In genomic region chr17:27560668-27561067, GRCh38 we compare ENCODE assay signal across 9 cellular contexts.
DNase-seq lines count a peak whose midpoint lies in the region; ATAC-seq, FAIRE-seq and TF ChIP-seq lines count a peak whose summit lies in the region.
"Had no signal": no experiment of that assay in that cellular context is flagged by ENCODE, and none has a peak within 500 bp of the region (broad histone marks: within the 10 kb centered on the region; RNA-seq: fewer than 3 reads in every experiment).

No MANE protein-coding gene starts in this region.

- H3K9me3 ChIP-seq in K562 (replicated peaks; ENCODE audit: control insufficient read depth, insufficient read depth, low read depth, low read length) (peaks cover 4% of the 10 kb centered on the region), heart right ventricle (no peaks in the 10 kb centered on the region)

- no peak for TF ChIP-seq RAD21 in K562 (CRISPR knock-in tag; conservative IDR thresholded peaks at IDR 0.05 in 1 of 2, IDR thresholded peaks at IDR 0.05 in 1 of 2)

- ATAC-seq in K562 = no peak
- ATAC-seq in heart right ventricle = peak in 7 of 8 donors; percentile 3 to 75 (median 38)
- no peak for ATAC-seq in HG03460 (IDR thresholded peaks at IDR 0.05; ENCODE audit: unreplicated experiment)

- no peaks in the 10 kb centered on the region for H3K9me1 ChIP-seq in K562 (ENCODE audit: control insufficient read depth, insufficient read depth, low read length)

- H3K79me2 ChIP-seq in K562 (ENCODE audit: control insufficient read depth, insufficient read depth, low read length) = no peaks in the 10 kb centered on the region

- no peaks in the 10 kb centered on the region for H4K20me1 ChIP-seq in K562 (replicated peaks; ENCODE audit: control insufficient read depth, insufficient read depth, low read length)

- H2AFZ ChIP-seq in K562 (ENCODE audit: low read depth, low read length) = no peak overlapping the region

- no peak for TF ChIP-seq EP300 in K562 (IDR thresholded peaks at IDR 0.05; ENCODE audit: low read length)

- peak overlapping the region in 1 of 2 experiments; percentile 30; a peak in 1 of 4 replicates for H3K9ac ChIP-seq in K562 (ENCODE audit: insufficient read depth in 1 of 2, low read depth in 2 of 2, low read length in 2 of 2)

- WGBS in K562 (ENCODE audit: insufficient coverage, low coverage, missing lambda C conversion rate) = 91% methylated on average over 4 of the region's 4 CpGs
- WGBS in heart right ventricle, 2 donors = 51 to 53% methylated on average over 4 of the region's 4 CpGs

- H3K36me3 ChIP-seq in K562 (ENCODE audit: control insufficient read depth, insufficient read depth, low read length) = peaks cover 44% of the 10 kb centered on the region; the same call in 2 of the 3 replicates
- peaks cover 0 to 16% (median 0%) of the 10 kb centered on the region in 9 donors for H3K36me3 ChIP-seq in heart right ventricle

- TF ChIP-seq CTCF in K562 (IDR thresholded peaks at IDR 0.05 in 2 of 3, conservative IDR thresholded peaks at IDR 0.05 in 1 of 3; ENCODE audit: insufficient read depth in 2 of 3, low read depth in 1 of 3, low read length in 3 of 3) (no peak), heart right ventricle (IDR thresholded peaks at IDR 0.05) (no peak)

- FAIRE-seq in K562 (lab: Jason Lieb, UNC) = no peak

- TF ChIP-seq POLR2A in K562 (conservative IDR thresholded peaks at IDR 0.05) = no peak

- H3K4me1 ChIP-seq in K562 (replicated peaks in 1 of 2; ENCODE audit: control insufficient read depth in 2 of 2, insufficient read depth in 2 of 2, low read length in 2 of 2) (peaks cover 0 to 13% of the 10 kb centered on the region in 2 experiments; a peak in 3 of 5 replicates), heart right ventricle (peaks cover 0 to 68% (median 31%) of the 10 kb centered on the region in 9 donors)

- BruUV-seq in K562 (replicated peaks; lab: Mats Ljungman, UMichigan) = no TSS peak

- in situ Hi-C loops in K562 (cut with MboI) = no loop called here

- no peak overlapping the region for H3K4me2 ChIP-seq in K562 (ENCODE audit: insufficient read depth, low read length)

- intact Hi-C loops in K562 (cut with micrococcal nuclease) (no loop called here), heart right ventricle (cut with DNase I) (loop anchor here in 3 of 10 donors (5.0 to 10.0 kb wide), 3 partner anchors 68 to 106 kb away; partner anchors contain the start of gene KSR1 (in 3 of the 3))

- no peaks in the 10 kb centered on the region for H3K27me3 ChIP-seq in K562 (ENCODE audit: control insufficient read depth in 2 of 2, insufficient read depth in 2 of 2, low read length in 2 of 2)
- no peaks in the 10 kb centered on the region for H3K27me3 ChIP-seq in heart right ventricle

- H3K4me3 ChIP-seq in K562 (no peak overlapping the region), heart right ventricle (peak overlapping the region in 9 of 10 donors; percentile 11 to 51 (median 42))

- POLR2A ChIA-PET in K562 (lab: Yijun Ruan, JAX) = interaction anchor here (0.6 to 2.0 kb wide), 5 partner anchors 8 to 267 kb away, joined by 3 to 6 read pairs (median 4); no protein-coding TSS in a partner anchor

- CTCF ChIA-PET in K562 (lab: Yijun Ruan, JAX; ENCODE audit: low intra/inter-chr PET ratio) = no interaction called here

- H3K27ac ChIP-seq in K562 (ENCODE audit: extremely low read depth, low read depth, low read length) (no peak overlapping the region), heart right ventricle (peak overlapping the region in 9 of 10 donors; percentile 56 to 89 (median 81))

- DNase-seq in GM03348 (ENCODE audit: low spot score) (peak; percentile 45), K562 (ENCODE audit: extremely low read depth in 1 of 4, low spot score in 3 of 4) (no peak), heart right ventricle (peak in 1 of 2 donors; percentile 32), renal cortical epithelial cell (ENCODE audit: low read depth) (peak; percentile 43), NCI-H1436 treated with DMSO at 0.1 percent for 48 hours (lab: John Stamatoyannopoulos, UW) (no peak), SW 1271 (lab: John Stamatoyannopoulos, UW) (no peak)
- no peak for DNase-seq in activated effector memory CD4-positive, alpha-beta T cell treated with anti-CD3 and anti-CD28 coated beads, Interleukin-2, amount 50 U/mL, for 16 hours
- DNase-seq: CD4-positive, CD25-positive, alpha-beta regulatory T cell had no signal

TF ChIP-seq in K562, 482 proteins besides CTCF, POLR2A, EP300 and RAD21:
- no peak for TF ChIP-seq ZNF668 (CRISPR knock-in tag; IDR thresholded peaks at IDR 0.05)
- TF ChIP-seq POLR2G (IDR thresholded peaks at IDR 0.05; ENCODE audit: low read depth, low read length) = 0 out of 2 replicates have a peak, but pooled peaks have one; percentile 38
- no peak for TF ChIP-seq ZNF277 (CRISPR knock-in tag; IDR thresholded peaks at IDR 0.05; ENCODE audit: borderline replicate concordance)

Comparison
In these comparisons a context has a peak if more than half of its experiments do, and no peak if none do; other contexts are left out.
1. DNase-seq: peak in GM03348 (single experiment) and renal cortical epithelial cell (single experiment); none in K562 (0 of 4), activated effector memory CD4-positive, alpha-beta T cell treated with anti-CD3 and anti-CD28 coated beads, Interleukin-2, amount 50 U/mL, for 16 hours (single experiment), NCI-H1436 treated with DMSO at 0.1 percent for 48 hours (single experiment) and SW 1271 (0 of 2).
2. ATAC-seq: peak in heart right ventricle (7 of 8); none in K562 (single experiment) and HG03460 (single experiment).